Comparison of ENCODE assay signal across 8 cellular contexts in genomic region chr11:46808804-46809431, GRCh38. TPM values are rescaled to one million over a fixed set of nuclear protein-coding genes. Genes with fewer than 3 reads are reported as not detected.
DNase-seq lines count a peak whose midpoint lies in the region; ATAC-seq and TF ChIP-seq lines count a peak whose summit lies in the region.

No MANE protein-coding gene starts in this region.

- no peak overlapping the region for H3K4me3 ChIP-seq in epithelial cell of proximal tubule (ENCODE audit: low read depth, low read length)

- CTCF ChIA-PET in activated CD4-positive, alpha-beta memory T cell treated with anti-CD3 and anti-CD28 coated beads, Interleukin-2, amount 10 ng/mL, durations not matched to agents 7 days and 5 days (lab: Charles Lee), result interaction anchor here (0.8 to 1.5 kb wide), 3 partner anchors 10 to 15 kb away, joined by 3 to 5 read pairs (median 4); no protein-coding TSS in a partner anchor
- CTCF ChIA-PET in activated CD4-positive, alpha-beta memory T cell treated with anti-CD3 and anti-CD28 coated beads for 36 hours (lab: Charles Lee), result interaction anchor here (1.0 to 1.2 kb wide), 2 partner anchors 10 to 90 kb away, joined by 3 read pairs; partner anchors contain the start of gene F2

- H3K4me3 Mint-ChIP-seq in activated CD4-positive, alpha-beta memory T cell treated with anti-CD3 and anti-CD28 coated beads, Interleukin-2, amount 10 ng/mL, durations not matched to agents 7 days and 5 days, result no peak overlapping the region
- H3K4me3 Mint-ChIP-seq in activated CD4-positive, alpha-beta memory T cell treated with anti-CD3 and anti-CD28 coated beads for 36 hours, result no peak overlapping the region

- DNase-seq in activated CD4-positive, alpha-beta memory T cell treated with anti-CD3 and anti-CD28 coated beads, Interleukin-2, amount 10 ng/mL, durations not matched to agents 7 days and 5 days, result no peak
- no peak for DNase-seq in activated CD4-positive, alpha-beta memory T cell treated with anti-CD3 and anti-CD28 coated beads for 36 hours
- peak; percentile 27 for DNase-seq in NCI-H460 (ENCODE audit: extremely low read depth, low read depth)
- no peak for DNase-seq in epithelial cell of proximal tubule (ENCODE audit: low read depth)
- DNase-seq in stromal cell of bone marrow (ENCODE audit: low read depth), result peak; percentile 27
- DNase-seq in NCI-H524 treated with DMSO at 0.1 percent for 48 hours (lab: John Stamatoyannopoulos, UW), result no peak

- ATAC-seq in HG03460 (IDR thresholded peaks at IDR 0.05; ENCODE audit: unreplicated experiment), result no peak
- ATAC-seq in GM21717 (IDR thresholded peaks at IDR 0.05; ENCODE audit: unreplicated experiment), result no peak

- intact Hi-C loops in activated CD4-positive, alpha-beta memory T cell treated with anti-CD3 and anti-CD28 coated beads for 36 hours (cut with micrococcal nuclease), result no loop called here

- peak overlapping the region; percentile 42 for H3K27ac Mint-ChIP-seq in activated CD4-positive, alpha-beta memory T cell treated with anti-CD3 and anti-CD28 coated beads, Interleukin-2, amount 10 ng/mL, durations not matched to agents 7 days and 5 days
- H3K27ac Mint-ChIP-seq in activated CD4-positive, alpha-beta memory T cell treated with anti-CD3 and anti-CD28 coated beads for 36 hours, result no peak overlapping the region

- H3K36me3 Mint-ChIP-seq in activated CD4-positive, alpha-beta memory T cell treated with anti-CD3 and anti-CD28 coated beads, Interleukin-2, amount 10 ng/mL, durations not matched to agents 7 days and 5 days (ENCODE audit: low read depth), result peaks cover 51% of the 10 kb centered on the region
- H3K36me3 Mint-ChIP-seq in activated CD4-positive, alpha-beta memory T cell treated with anti-CD3 and anti-CD28 coated beads for 36 hours, result peaks cover 30% of the 10 kb centered on the region

- H3K9me3 Mint-ChIP-seq in activated CD4-positive, alpha-beta memory T cell treated with anti-CD3 and anti-CD28 coated beads, Interleukin-2, amount 10 ng/mL, durations not matched to agents 7 days and 5 days, result no peaks in the 10 kb centered on the region
- no peaks in the 10 kb centered on the region for H3K9me3 Mint-ChIP-seq in activated CD4-positive, alpha-beta memory T cell treated with anti-CD3 and anti-CD28 coated beads for 36 hours

- TF ChIP-seq CTCF in epithelial cell of proximal tubule (conservative IDR thresholded peaks at IDR 0.05; ENCODE audit: low read depth, low read length), result peak; percentile 57

- no peaks in the 10 kb centered on the region for H3K27me3 Mint-ChIP-seq in activated CD4-positive, alpha-beta memory T cell treated with anti-CD3 and anti-CD28 coated beads, Interleukin-2, amount 10 ng/mL, durations not matched to agents 7 days and 5 days
- no peaks in the 10 kb centered on the region for H3K27me3 Mint-ChIP-seq in activated CD4-positive, alpha-beta memory T cell treated with anti-CD3 and anti-CD28 coated beads for 36 hours

- POLR2A ChIA-PET in activated CD4-positive, alpha-beta memory T cell treated with anti-CD3 and anti-CD28 coated beads, Interleukin-2, amount 10 ng/mL, durations not matched to agents 7 days and 5 days (lab: Charles Lee), result no interaction called here
- POLR2A ChIA-PET in activated CD4-positive, alpha-beta memory T cell treated with anti-CD3 and anti-CD28 coated beads for 36 hours (lab: Charles Lee), result no interaction called here

- peaks cover 15% of the 10 kb centered on the region for H3K4me1 Mint-ChIP-seq in activated CD4-positive, alpha-beta memory T cell treated with anti-CD3 and anti-CD28 coated beads, Interleukin-2, amount 10 ng/mL, durations not matched to agents 7 days and 5 days
- H3K4me1 Mint-ChIP-seq in activated CD4-positive, alpha-beta memory T cell treated with anti-CD3 and anti-CD28 coated beads for 36 hours (ENCODE audit: low read depth), result peaks cover 4% of the 10 kb centered on the region

RNA-seq across cellular contexts. Expression of gene CKAP5, which starts 37.2 kb away (rescaled TPM):
- total RNA-seq in activated CD4-positive, alpha-beta memory T cell treated with anti-CD3 and anti-CD28 coated beads, Interleukin-2, amount 10 ng/mL, durations not matched to agents 7 days and 5 days, result 100 to 1,000 TPM; 157 to 160 TPM
- 100 to 1,000 TPM; 174 TPM for total RNA-seq in activated CD4-positive, alpha-beta memory T cell treated with anti-CD3 and anti-CD28 coated beads for 36 hours
- 92.0 and 93.7 TPM in 2 replicates for total RNA-seq in NCI-H460 (2014; rRNA removed; shearing (Covaris generic))
- polyA plus RNA-seq in NCI-H460 (2014; cell fraction: nucleus; rRNA removed), result 66.0 and 73.1 TPM in 2 replicates
- 76.4 and 101 TPM in 2 replicates for total RNA-seq in epithelial cell of proximal tubule

Comparison
In these comparisons a context has a peak if more than half of its experiments do, and no peak if none do; other contexts are left out.
1. DNase-seq: peak in NCI-H460 (single experiment) and stromal cell of bone marrow (single experiment); none in activated CD4-positive, alpha-beta memory T cell treated with anti-CD3 and anti-CD28 coated beads, Interleukin-2, amount 10 ng/mL, durations not matched to agents 7 days and 5 days (single experiment), activated CD4-positive, alpha-beta memory T cell treated with anti-CD3 and anti-CD28 coated beads for 36 hours (single experiment), epithelial cell of proximal tubule (single experiment) and NCI-H524 treated with DMSO at 0.1 percent for 48 hours (single experiment).